3 cellular contexts compared by ENCODE assay signal in the genomic region with DNA sequence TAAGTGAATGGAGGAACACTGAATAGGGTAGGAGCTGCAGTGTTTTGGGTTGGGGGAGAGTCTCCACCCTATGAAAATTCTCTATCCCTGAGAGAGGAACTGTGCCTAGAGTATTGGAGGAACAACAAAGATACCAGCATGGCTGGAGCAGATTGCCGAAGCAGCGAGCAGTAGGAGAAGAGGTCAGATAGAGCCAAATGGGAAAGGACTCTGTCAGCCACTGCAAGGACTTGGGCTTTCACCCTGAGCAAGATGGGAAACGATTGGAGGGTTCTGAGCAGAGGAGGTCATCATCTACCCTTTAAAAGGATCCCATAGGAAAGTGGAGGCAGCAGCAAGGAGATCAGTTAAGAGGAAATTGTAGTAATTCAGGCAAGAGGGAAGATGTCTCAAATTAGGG.
TF ChIP-seq lines count a peak whose summit lies in the region.

No MANE protein-coding gene starts in this region.

TF ChIP-seq in GM23338, 12 proteins besides CTCF, POLR2A, EP300 and RAD21 (continues in another document):
- TF ChIP-seq ZNF331 (CRISPR knock-in tag; IDR thresholded peaks at IDR 0.05; ENCODE audit: low read depth), result no peak
- no peak for TF ChIP-seq POLR2AphosphoS5 (IDR thresholded peaks at IDR 0.05; ENCODE audit: low read depth)
- TF ChIP-seq CREB1 (CRISPR knock-in tag; IDR thresholded peaks at IDR 0.05; ENCODE audit: low read depth), result no peak
- TF ChIP-seq EZH2 (IDR thresholded peaks at IDR 0.05; ENCODE audit: low read depth, unreplicated experiment), result no peak
- TF ChIP-seq, protein P1, sequence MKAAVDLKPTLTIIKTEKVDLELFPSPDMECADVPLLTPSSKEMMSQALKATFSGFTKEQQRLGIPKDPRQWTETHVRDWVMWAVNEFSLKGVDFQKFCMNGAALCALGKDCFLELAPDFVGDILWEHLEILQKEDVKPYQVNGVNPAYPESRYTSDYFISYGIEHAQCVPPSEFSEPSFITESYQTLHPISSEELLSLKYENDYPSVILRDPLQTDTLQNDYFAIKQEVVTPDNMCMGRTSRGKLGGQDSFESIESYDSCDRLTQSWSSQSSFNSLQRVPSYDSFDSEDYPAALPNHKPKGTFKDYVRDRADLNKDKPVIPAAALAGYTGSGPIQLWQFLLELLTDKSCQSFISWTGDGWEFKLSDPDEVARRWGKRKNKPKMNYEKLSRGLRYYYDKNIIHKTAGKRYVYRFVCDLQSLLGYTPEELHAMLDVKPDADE (IDR thresholded peaks at IDR 0.05), result no peak
- no peak for TF ChIP-seq EZH2phosphoT487 (IDR thresholded peaks at IDR 0.05; ENCODE audit: unreplicated experiment)
- no peak for TF ChIP-seq REST (IDR thresholded peaks at IDR 0.05; ENCODE audit: unreplicated experiment)
- TF ChIP-seq STAT1 (IDR thresholded peaks at IDR 0.05; ENCODE audit: unreplicated experiment), result no peak

TF ChIP-seq in WTC11, 78 proteins besides CTCF, POLR2A, EP300 and RAD21 (continues in another document):
- TF ChIP-seq, protein P2, sequence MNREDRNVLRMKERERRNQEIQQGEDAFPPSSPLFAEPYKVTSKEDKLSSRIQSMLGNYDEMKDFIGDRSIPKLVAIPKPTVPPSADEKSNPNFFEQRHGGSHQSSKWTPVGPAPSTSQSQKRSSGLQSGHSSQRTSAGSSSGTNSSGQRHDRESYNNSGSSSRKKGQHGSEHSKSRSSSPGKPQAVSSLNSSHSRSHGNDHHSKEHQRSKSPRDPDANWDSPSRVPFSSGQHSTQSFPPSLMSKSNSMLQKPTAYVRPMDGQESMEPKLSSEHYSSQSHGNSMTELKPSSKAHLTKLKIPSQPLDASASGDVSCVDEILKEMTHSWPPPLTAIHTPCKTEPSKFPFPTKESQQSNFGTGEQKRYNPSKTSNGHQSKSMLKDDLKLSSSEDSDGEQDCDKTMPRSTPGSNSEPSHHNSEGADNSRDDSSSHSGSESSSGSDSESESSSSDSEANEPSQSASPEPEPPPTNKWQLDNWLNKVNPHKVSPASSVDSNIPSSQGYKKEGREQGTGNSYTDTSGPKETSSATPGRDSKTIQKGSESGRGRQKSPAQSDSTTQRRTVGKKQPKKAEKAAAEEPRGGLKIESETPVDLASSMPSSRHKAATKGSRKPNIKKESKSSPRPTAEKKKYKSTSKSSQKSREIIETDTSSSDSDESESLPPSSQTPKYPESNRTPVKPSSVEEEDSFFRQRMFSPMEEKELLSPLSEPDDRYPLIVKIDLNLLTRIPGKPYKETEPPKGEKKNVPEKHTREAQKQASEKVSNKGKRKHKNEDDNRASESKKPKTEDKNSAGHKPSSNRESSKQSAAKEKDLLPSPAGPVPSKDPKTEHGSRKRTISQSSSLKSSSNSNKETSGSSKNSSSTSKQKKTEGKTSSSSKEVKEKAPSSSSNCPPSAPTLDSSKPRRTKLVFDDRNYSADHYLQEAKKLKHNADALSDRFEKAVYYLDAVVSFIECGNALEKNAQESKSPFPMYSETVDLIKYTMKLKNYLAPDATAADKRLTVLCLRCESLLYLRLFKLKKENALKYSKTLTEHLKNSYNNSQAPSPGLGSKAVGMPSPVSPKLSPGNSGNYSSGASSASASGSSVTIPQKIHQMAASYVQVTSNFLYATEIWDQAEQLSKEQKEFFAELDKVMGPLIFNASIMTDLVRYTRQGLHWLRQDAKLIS (CRISPR knock-in tag; IDR thresholded peaks at IDR 0.05; ENCODE audit: borderline replicate concordance), result no peak
- no peak for TF ChIP-seq MLX (CRISPR knock-in tag; IDR thresholded peaks at IDR 0.05)
- TF ChIP-seq FOXP1 (CRISPR knock-in tag; IDR thresholded peaks at IDR 0.05; ENCODE audit: borderline replicate concordance), result no peak
- TF ChIP-seq, protein P3, sequence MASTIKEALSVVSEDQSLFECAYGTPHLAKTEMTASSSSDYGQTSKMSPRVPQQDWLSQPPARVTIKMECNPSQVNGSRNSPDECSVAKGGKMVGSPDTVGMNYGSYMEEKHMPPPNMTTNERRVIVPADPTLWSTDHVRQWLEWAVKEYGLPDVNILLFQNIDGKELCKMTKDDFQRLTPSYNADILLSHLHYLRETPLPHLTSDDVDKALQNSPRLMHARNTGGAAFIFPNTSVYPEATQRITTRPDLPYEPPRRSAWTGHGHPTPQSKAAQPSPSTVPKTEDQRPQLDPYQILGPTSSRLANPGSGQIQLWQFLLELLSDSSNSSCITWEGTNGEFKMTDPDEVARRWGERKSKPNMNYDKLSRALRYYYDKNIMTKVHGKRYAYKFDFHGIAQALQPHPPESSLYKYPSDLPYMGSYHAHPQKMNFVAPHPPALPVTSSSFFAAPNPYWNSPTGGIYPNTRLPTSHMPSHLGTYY (CRISPR knock-in tag; IDR thresholded peaks at IDR 0.05), result no peak
- TF ChIP-seq, protein P4, sequence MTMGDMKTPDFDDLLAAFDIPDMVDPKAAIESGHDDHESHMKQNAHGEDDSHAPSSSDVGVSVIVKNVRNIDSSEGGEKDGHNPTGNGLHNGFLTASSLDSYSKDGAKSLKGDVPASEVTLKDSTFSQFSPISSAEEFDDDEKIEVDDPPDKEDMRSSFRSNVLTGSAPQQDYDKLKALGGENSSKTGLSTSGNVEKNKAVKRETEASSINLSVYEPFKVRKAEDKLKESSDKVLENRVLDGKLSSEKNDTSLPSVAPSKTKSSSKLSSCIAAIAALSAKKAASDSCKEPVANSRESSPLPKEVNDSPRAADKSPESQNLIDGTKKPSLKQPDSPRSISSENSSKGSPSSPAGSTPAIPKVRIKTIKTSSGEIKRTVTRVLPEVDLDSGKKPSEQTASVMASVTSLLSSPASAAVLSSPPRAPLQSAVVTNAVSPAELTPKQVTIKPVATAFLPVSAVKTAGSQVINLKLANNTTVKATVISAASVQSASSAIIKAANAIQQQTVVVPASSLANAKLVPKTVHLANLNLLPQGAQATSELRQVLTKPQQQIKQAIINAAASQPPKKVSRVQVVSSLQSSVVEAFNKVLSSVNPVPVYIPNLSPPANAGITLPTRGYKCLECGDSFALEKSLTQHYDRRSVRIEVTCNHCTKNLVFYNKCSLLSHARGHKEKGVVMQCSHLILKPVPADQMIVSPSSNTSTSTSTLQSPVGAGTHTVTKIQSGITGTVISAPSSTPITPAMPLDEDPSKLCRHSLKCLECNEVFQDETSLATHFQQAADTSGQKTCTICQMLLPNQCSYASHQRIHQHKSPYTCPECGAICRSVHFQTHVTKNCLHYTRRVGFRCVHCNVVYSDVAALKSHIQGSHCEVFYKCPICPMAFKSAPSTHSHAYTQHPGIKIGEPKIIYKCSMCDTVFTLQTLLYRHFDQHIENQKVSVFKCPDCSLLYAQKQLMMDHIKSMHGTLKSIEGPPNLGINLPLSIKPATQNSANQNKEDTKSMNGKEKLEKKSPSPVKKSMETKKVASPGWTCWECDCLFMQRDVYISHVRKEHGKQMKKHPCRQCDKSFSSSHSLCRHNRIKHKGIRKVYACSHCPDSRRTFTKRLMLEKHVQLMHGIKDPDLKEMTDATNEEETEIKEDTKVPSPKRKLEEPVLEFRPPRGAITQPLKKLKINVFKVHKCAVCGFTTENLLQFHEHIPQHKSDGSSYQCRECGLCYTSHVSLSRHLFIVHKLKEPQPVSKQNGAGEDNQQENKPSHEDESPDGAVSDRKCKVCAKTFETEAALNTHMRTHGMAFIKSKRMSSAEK (CRISPR knock-in tag; IDR thresholded peaks at IDR 0.05; ENCODE audit: borderline replicate concordance), result no peak
- TF ChIP-seq SOX15 (CRISPR knock-in tag; IDR thresholded peaks at IDR 0.05), result no peak
- TF ChIP-seq ATF1 (CRISPR knock-in tag; IDR thresholded peaks at IDR 0.05), result no peak
- TF ChIP-seq NR3C1 (CRISPR knock-in tag; conservative IDR thresholded peaks at IDR 0.05; ENCODE audit: low read depth), result no peak

TF ChIP-seq in H1, 55 proteins besides CTCF, POLR2A, EP300 and RAD21:
- no peak for TF ChIP-seq RNF2 (IDR thresholded peaks at IDR 0.05; ENCODE audit: borderline replicate concordance, low read depth, low read length, missing control alignments, poor library complexity, severe bottlenecking)
- no peak for TF ChIP-seq GTF2F1 (IDR thresholded peaks at IDR 0.05; ENCODE audit: borderline replicate concordance, low read depth, low read length)
- no peak for TF ChIP-seq SP2 (IDR thresholded peaks at IDR 0.05; ENCODE audit: low read length)
- no peak for TF ChIP-seq TCF12 (IDR thresholded peaks at IDR 0.05; ENCODE audit: low read depth, low read length)
- TF ChIP-seq HDAC2 (IDR thresholded peaks at IDR 0.05; ENCODE audit: borderline replicate concordance in 1 of 2, low read depth in 2 of 2, low read length in 2 of 2), result no peak
- no peak for TF ChIP-seq PHF8 (conservative IDR thresholded peaks at IDR 0.05; ENCODE audit: low read depth, low read length)
- no peak for TF ChIP-seq NANOG (IDR thresholded peaks at IDR 0.05; ENCODE audit: insufficient read depth, low read depth, low read length, poor library complexity, severe bottlenecking)
- TF ChIP-seq CREB1 (IDR thresholded peaks at IDR 0.05), result no peak
